ENCODE assay signal across 9 cellular contexts in the genomic region with DNA sequence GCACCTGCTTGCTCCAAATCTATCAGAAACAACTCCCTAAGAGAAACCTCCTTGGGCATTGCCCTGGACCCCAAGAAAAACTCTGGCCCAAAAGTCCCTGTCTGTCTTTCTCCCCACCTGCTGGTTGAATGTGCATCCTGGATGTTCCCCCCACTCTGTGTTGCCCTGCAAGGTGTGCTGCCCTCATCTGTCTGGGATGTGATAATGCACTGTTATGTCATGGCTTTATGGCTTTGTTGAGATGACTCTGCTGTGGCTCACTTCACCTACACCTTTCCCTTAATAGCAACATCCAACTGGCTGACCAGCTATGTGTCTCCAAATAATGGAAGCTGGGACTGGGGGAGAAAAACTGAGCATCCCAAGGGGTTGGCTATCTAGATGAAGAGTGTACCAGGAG. TPM values are rescaled to one million over a fixed set of nuclear protein-coding genes. Genes with fewer than 3 reads are reported as not detected.
DNase-seq lines count a peak whose midpoint lies in the region; ATAC-seq, FAIRE-seq and TF ChIP-seq lines count a peak whose summit lies in the region.
"Had no signal": no experiment of that assay in that cellular context is flagged by ENCODE, and none has a peak within 500 bp of the region (broad histone marks: within the 10 kb centered on the region; RNA-seq: fewer than 3 reads in every experiment).

No MANE protein-coding gene starts in this region.

- H3K4me1 ChIP-seq in MM.1S (ENCODE audit: low read length) (no peaks in the 10 kb centered on the region), K562 (replicated peaks in 1 of 2; ENCODE audit: control insufficient read depth in 2 of 2, insufficient read depth in 2 of 2, low read length in 2 of 2) (peaks cover 5 to 12% of the 10 kb centered on the region in 2 experiments; a peak in 4 of 5 replicates), parathyroid adenoma (peaks cover 5% of the 10 kb centered on the region), esophagus squamous epithelium (peaks cover 17 to 35% (median 19%) of the 10 kb centered on the region in 3 donors), uterus (no peaks in the 10 kb centered on the region)

- TF ChIP-seq CTCF in MM.1S (IDR thresholded peaks at IDR 0.05; ENCODE audit: low read length) (peak; percentile 47), K562 (IDR thresholded peaks at IDR 0.05 in 2 of 3, conservative IDR thresholded peaks at IDR 0.05 in 1 of 3; ENCODE audit: insufficient read depth in 2 of 3, low read depth in 1 of 3, low read length in 3 of 3) (peak; percentile 62 to 93 (median 76)), parathyroid adenoma (IDR thresholded peaks at IDR 0.05) (peak; percentile 18), esophagus squamous epithelium (IDR thresholded peaks at IDR 0.05) (peak in 2 of 6 experiments; percentile 17 to 27), uterus (IDR thresholded peaks at IDR 0.05) (no peak)

- H3K4me3 ChIP-seq in MM.1S (ENCODE audit: low read length) = no peak overlapping the region
- H3K4me3 ChIP-seq in K562 = no peak overlapping the region
- H3K4me3 ChIP-seq in parathyroid adenoma (ENCODE audit: low read depth, low read length) = no peak overlapping the region
- no peak overlapping the region for H3K4me3 ChIP-seq in esophagus squamous epithelium
- no peak overlapping the region for H3K4me3 ChIP-seq in uterus

- H3K27ac ChIP-seq in MM.1S (ENCODE audit: low read length) (no peak overlapping the region), K562 (ENCODE audit: extremely low read depth, low read depth, low read length) (no peak overlapping the region), parathyroid adenoma (no peak overlapping the region), esophagus squamous epithelium (no peak overlapping the region), uterus (no peak overlapping the region)
- H3K27ac ChIP-seq: KMS-11 had no signal

- TF ChIP-seq POLR2A in K562 (conservative IDR thresholded peaks at IDR 0.05) = no peak
- TF ChIP-seq POLR2A in esophagus squamous epithelium (IDR thresholded peaks at IDR 0.05) = no peak
- no peak for TF ChIP-seq POLR2A in uterus (IDR thresholded peaks at IDR 0.05)

- intact Hi-C loops in K562 (cut with micrococcal nuclease) (no loop called here), esophagus squamous epithelium (cut with DNase I) (no loop called here), uterus (cut with DNase I; ENCODE audit: low total_unique reads) (no loop called here)

- H4K20me1 ChIP-seq in MM.1S (ENCODE audit: insufficient read depth, low read length) (no peaks in the 10 kb centered on the region), K562 (replicated peaks; ENCODE audit: control insufficient read depth, insufficient read depth, low read length) (no peaks in the 10 kb centered on the region)

- H3K9me3 ChIP-seq in MM.1S (replicated peaks; ENCODE audit: insufficient read depth, low read length) = no peaks in the 10 kb centered on the region
- peaks cover 9% of the 10 kb centered on the region for H3K9me3 ChIP-seq in K562 (replicated peaks; ENCODE audit: control insufficient read depth, insufficient read depth, low read depth, low read length)
- H3K9me3 ChIP-seq in parathyroid adenoma (ENCODE audit: control insufficient read depth, low read length) = no peaks in the 10 kb centered on the region
- peaks cover 0 to 37% (median 32%) of the 10 kb centered on the region in 3 donors for H3K9me3 ChIP-seq in esophagus squamous epithelium
- H3K9me3 ChIP-seq in uterus = peaks cover 0 to 15% of the 10 kb centered on the region in 2 donors

- CTCF ChIA-PET in K562 (lab: Yijun Ruan, JAX; ENCODE audit: low intra/inter-chr PET ratio) = interaction anchor here (1.0 kb wide), 1 partner anchor 256 kb away, joined by 4 read pairs; no protein-coding TSS in a partner anchor

- no peaks in the 10 kb centered on the region for H3K9me1 ChIP-seq in K562 (ENCODE audit: control insufficient read depth, insufficient read depth, low read length)

- POLR2A ChIA-PET in K562 (lab: Yijun Ruan, JAX) = interaction anchor here (0.6 kb wide), 1 partner anchor 46 kb away, joined by 3 read pairs; no protein-coding TSS in a partner anchor

- peak in 1 of 2 experiments; percentile 48; a peak in 2 of 4 replicates for TF ChIP-seq RAD21 in K562 (CRISPR knock-in tag; conservative IDR thresholded peaks at IDR 0.05 in 1 of 2, IDR thresholded peaks at IDR 0.05 in 1 of 2)

- H3K27me3 ChIP-seq in MM.1S (replicated peaks; ENCODE audit: insufficient read depth, low read length) (no peaks in the 10 kb centered on the region), K562 (ENCODE audit: control insufficient read depth in 2 of 2, insufficient read depth in 2 of 2, low read length in 2 of 2) (no peaks in the 10 kb centered on the region), parathyroid adenoma (ENCODE audit: control insufficient read depth, insufficient read depth, low read length) (no peaks in the 10 kb centered on the region), esophagus squamous epithelium (no peaks in the 10 kb centered on the region), uterus (no peaks in the 10 kb centered on the region)

- peak; percentile 7 for DNase-seq in NCI-H82 (lab: John Stamatoyannopoulos, UW)
- no peak for DNase-seq in NCI-H82 treated with DMSO at 0.1 percent for 48 hours (lab: John Stamatoyannopoulos, UW; ENCODE audit: unreplicated experiment)
- peak; percentile 14 for DNase-seq in MM.1S
- DNase-seq in K562 (ENCODE audit: extremely low read depth in 1 of 4, low spot score in 3 of 4) = peak in 3 of 4 experiments; percentile 13 to 35 (median 18)
- DNase-seq in AG08395 (ENCODE audit: low spot score) = no peak
- no peak for DNase-seq in esophagus squamous epithelium (lab: John Stamatoyannopoulos, UW)
- no peak for DNase-seq in uterus

- peak; percentile 79 for FAIRE-seq in K562 (lab: Jason Lieb, UNC)

- TF ChIP-seq EP300 in K562 (IDR thresholded peaks at IDR 0.05; ENCODE audit: low read length) = no peak

- in situ Hi-C loops in K562 (cut with MboI) = no loop called here

- ATAC-seq in K562 = peak; percentile 24; the same call in 1 of the 3 replicates

- H3K9ac ChIP-seq in MM.1S (ENCODE audit: low read length) (no peak overlapping the region), K562 (ENCODE audit: insufficient read depth in 1 of 2, low read depth in 2 of 2, low read length in 2 of 2) (no peak overlapping the region), parathyroid adenoma (no peak overlapping the region)
- H3K9ac ChIP-seq: KMS-11 had no signal

- no peaks in the 10 kb centered on the region; the same call in 1 of the 2 replicates for H3K36me3 ChIP-seq in MM.1S (replicated peaks; ENCODE audit: insufficient read depth, low read length)
- peaks cover 26% of the 10 kb centered on the region; the same call in 2 of the 3 replicates for H3K36me3 ChIP-seq in K562 (ENCODE audit: control insufficient read depth, insufficient read depth, low read length)
- peaks cover 5% of the 10 kb centered on the region for H3K36me3 ChIP-seq in parathyroid adenoma (ENCODE audit: control insufficient read depth, insufficient read depth, low read length)
- peaks cover 28 to 50% (median 32%) of the 10 kb centered on the region in 3 donors for H3K36me3 ChIP-seq in esophagus squamous epithelium
- no peaks in the 10 kb centered on the region for H3K36me3 ChIP-seq in uterus

- H3K9me2 ChIP-seq in MM.1S (replicated peaks; ENCODE audit: insufficient read depth, low read length) = no peaks in the 10 kb centered on the region

- no peak overlapping the region for H3K4me2 ChIP-seq in MM.1S (ENCODE audit: low read depth, low read length)
- no peak overlapping the region for H3K4me2 ChIP-seq in K562 (ENCODE audit: insufficient read depth, low read length)
- no peak overlapping the region for H3K4me2 ChIP-seq in parathyroid adenoma (ENCODE audit: low read length)
- H3K4me2 ChIP-seq: KMS-11 had no signal

- H3K79me2 ChIP-seq in MM.1S (ENCODE audit: low read length) (no peaks in the 10 kb centered on the region), K562 (ENCODE audit: control insufficient read depth, insufficient read depth, low read length) (no peaks in the 10 kb centered on the region; the same call in 2 of the 3 replicates), parathyroid adenoma (no peaks in the 10 kb centered on the region)

- no peaks in the 10 kb centered on the region for H3F3A ChIP-seq in MM.1S (ENCODE audit: insufficient read depth, low read length)

- no TSS peak for BruUV-seq in K562 (replicated peaks; lab: Mats Ljungman, UMichigan)

- H2AFZ ChIP-seq in MM.1S (ENCODE audit: low read length) = no peak overlapping the region
- H2AFZ ChIP-seq in K562 (ENCODE audit: low read depth, low read length) = no peak overlapping the region
- no peak overlapping the region for H2AFZ ChIP-seq in parathyroid adenoma

RNA-seq across cellular contexts. Expression of a gene that starts 2.6 kb away (rescaled TPM):
- total RNA-seq in K562 (2011; cell fraction: chromatin; rRNA removed; ENCODE audit: low replicate concordance) = 5.6 and 8.3 TPM in 2 replicates
- total RNA-seq in K562 (2011; cell fraction: nucleolus; rRNA removed) = 6.7 and 7.5 TPM in 2 replicates
- 6.6 and 6.7 TPM in 2 replicates for total RNA-seq in K562 (2011; cell fraction: nucleoplasm; rRNA removed)
- 1.2 and 2.2 TPM in 2 replicates for total RNA-seq in K562 (2014; rRNA removed)
- total RNA-seq in K562 (2014; rRNA removed; fragmentation: Illumina TruSeq; extraction: Trizol) = 3.1 and 3.3 TPM in 2 replicates
- total RNA-seq in K562 (2015; rRNA removed; fragmentation: Illumina TruSeq; extraction: Trizol) = 3.7 and 4.1 TPM in 2 replicates
- 1.7 and 3.2 TPM in 2 replicates for total RNA-seq in K562 (2021)
- polyA plus RNA-seq in K562 (2011; rRNA removed) = 1.7 and 2.4 TPM in 2 replicates
- 0.40 and 0.65 TPM in 2 replicates for polyA plus RNA-seq in K562 (2011; cell fraction: cytosol; rRNA removed)
- 1.4 and 1.5 TPM in 2 replicates for polyA plus RNA-seq in K562 (2011; cell fraction: nucleus; rRNA removed)
- 2.1 and 3.4 TPM in 2 replicates for polyA plus RNA-seq in K562 (2012)
- polyA plus RNA-seq in K562 (2014; fragmentation: Illumina TruSeq; extraction: Trizol) = 1.3 and 1.4 TPM in 2 replicates
- polyA plus RNA-seq in K562 (2014; fragmentation: Nextera tagmentation; extraction: Ambion mirVana) = 1 to 10 TPM; 3.3 to 3.4 TPM
- 1.7 and 2.7 TPM in 2 replicates for polyA plus RNA-seq in K562 (2014; rRNA removed)
- polyA minus RNA-seq in K562 (2011; rRNA and poly(A)+ RNA removed) = 3.3 and 3.8 TPM in 2 replicates
- 1.1 and 1.2 TPM in 2 replicates for polyA minus RNA-seq in K562 (2011; cell fraction: cytosol; rRNA and poly(A)+ RNA removed)
- 2.7 and 3.9 TPM in 2 replicates for polyA minus RNA-seq in K562 (2011; cell fraction: nucleus; rRNA and poly(A)+ RNA removed)
- 1 to 10 TPM; 2.6 to 5.2 (median 3.8) TPM for total RNA-seq in esophagus squamous epithelium
- total RNA-seq in uterus = 10 to 100 TPM in 1 of 4 donors, 1 to 10 TPM in 1, not detected in 2; 5.0 to 15.7 TPM

RNA-seq across cellular contexts. Expression of a gene that starts 19.0 kb away (rescaled TPM):
- total RNA-seq in K562 (2011; cell fraction: chromatin; rRNA removed; ENCODE audit: low replicate concordance) = not detected in 2 replicates
- not detected in 2 replicates for total RNA-seq in K562 (2011; cell fraction: nucleolus; rRNA removed)
- not detected in 2 replicates for total RNA-seq in K562 (2011; cell fraction: nucleoplasm; rRNA removed)
- not detected in 2 replicates for total RNA-seq in K562 (2014; rRNA removed)
- 0.07 TPM in 1 of 2 replicates, not detected in the other for total RNA-seq in K562 (2014; rRNA removed; fragmentation: Illumina TruSeq; extraction: Trizol)
- not detected in 2 replicates for total RNA-seq in K562 (2015; rRNA removed; fragmentation: Illumina TruSeq; extraction: Trizol)
- 0.09 and 0.13 TPM in 2 replicates for total RNA-seq in K562 (2021)
- polyA plus RNA-seq in K562 (2011; rRNA removed) = not detected in 2 replicates
- polyA plus RNA-seq in K562 (2011; cell fraction: cytosol; rRNA removed) = not detected in 2 replicates
- not detected in 2 replicates for polyA plus RNA-seq in K562 (2011; cell fraction: nucleus; rRNA removed)
- 0.07 TPM in 1 of 2 replicates, not detected in the other for polyA plus RNA-seq in K562 (2012)
- not detected in 2 replicates for polyA plus RNA-seq in K562 (2014; fragmentation: Illumina TruSeq; extraction: Trizol)
- polyA plus RNA-seq in K562 (2014; fragmentation: Nextera tagmentation; extraction: Ambion mirVana) = not detected
- polyA plus RNA-seq in K562 (2014; rRNA removed) = not detected in 2 replicates
- polyA minus RNA-seq in K562 (2011; rRNA and poly(A)+ RNA removed) = not detected in 2 replicates
- polyA minus RNA-seq in K562 (2011; cell fraction: cytosol; rRNA and poly(A)+ RNA removed) = not detected in 2 replicates
- not detected in 2 replicates for polyA minus RNA-seq in K562 (2011; cell fraction: nucleus; rRNA and poly(A)+ RNA removed)
- total RNA-seq in esophagus squamous epithelium = 1 to 10 TPM; 2.0 to 6.7 (median 5.0) TPM
- 10 to 100 TPM in 2 of 4 donors, 1 to 10 TPM in 2; 4.4 to 34.8 (median 10.1) TPM for total RNA-seq in uterus

RNA-seq across cellular contexts. Expression of a gene that starts 25.4 kb away (rescaled TPM):
- 10.0 and 17.9 TPM in 2 replicates for total RNA-seq in K562 (2011; cell fraction: chromatin; rRNA removed; ENCODE audit: low replicate concordance)
- 6.3 TPM in 2 replicates for total RNA-seq in K562 (2011; cell fraction: nucleolus; rRNA removed)
- total RNA-seq in K562 (2011; cell fraction: nucleoplasm; rRNA removed) = 11.4 and 11.9 TPM in 2 replicates
- total RNA-seq in K562 (2014; rRNA removed) (3.5 and 4.5 TPM in 2 replicates), K562 (2014; rRNA removed; fragmentation: Illumina TruSeq; extraction: Trizol) (4.2 and 5.1 TPM in 2 replicates), K562 (2015; rRNA removed; fragmentation: Illumina TruSeq; extraction: Trizol) (4.1 and 5.3 TPM in 2 replicates), K562 (2021) (2.4 and 2.7 TPM in 2 replicates), esophagus squamous epithelium (10 to 100 TPM in 1 of 4 donors, 1 to 10 TPM in 3; 1.6 to 10.9 (median 5.0) TPM), uterus (10 to 100 TPM in 2 of 4 donors, 1 to 10 TPM in 2; 2.1 to 31.7 (median 13.0) TPM)
- polyA plus RNA-seq in K562 (2011; rRNA removed) (2.9 and 4.5 TPM in 2 replicates), K562 (2014; fragmentation: Illumina TruSeq; extraction: Trizol) (3.1 and 3.4 TPM in 2 replicates), K562 (2014; fragmentation: Nextera tagmentation; extraction: Ambion mirVana) (1 to 10 TPM; 1.0 to 2.5 TPM), K562 (2014; rRNA removed) (2.9 and 4.1 TPM in 2 replicates)
- 0.49 and 0.86 TPM in 2 replicates for polyA plus RNA-seq in K562 (2011; cell fraction: cytosol; rRNA removed)
- polyA plus RNA-seq in K562 (2011; cell fraction: nucleus; rRNA removed) = 1.3 and 2.2 TPM in 2 replicates
- 2.6 and 2.9 TPM in 2 replicates for polyA plus RNA-seq in K562 (2012)
- polyA minus RNA-seq in K562 (2011; rRNA and poly(A)+ RNA removed) = 5.5 and 5.8 TPM in 2 replicates
- polyA minus RNA-seq in K562 (2011; cell fraction: cytosol; rRNA and poly(A)+ RNA removed) = 2.0 and 2.2 TPM in 2 replicates
- 1.6 and 2.6 TPM in 2 replicates for polyA minus RNA-seq in K562 (2011; cell fraction: nucleus; rRNA and poly(A)+ RNA removed)

Comparison
In these comparisons a context has a peak if more than half of its experiments do, and no peak if none do; other contexts are left out.
1. DNase-seq: peak in NCI-H82 (single experiment), MM.1S (single experiment) and K562 (3 of 4); none in NCI-H82 treated with DMSO at 0.1 percent for 48 hours (single experiment), AG08395 (single experiment), esophagus squamous epithelium (single experiment) and uterus (0 of 2).
2. CTCF ChIP-seq: peak in MM.1S (single experiment), K562 (3 of 3) and parathyroid adenoma (single experiment); none in uterus (0 of 4).